Comparison of ENCODE assay signal across 1 cellular context in genomic region chrX:40440841-40441240, GRCh38.
TF ChIP-seq lines count a peak whose summit lies in the region.

No MANE protein-coding gene starts in this region.

TF ChIP-seq in GM23338, 12 proteins besides CTCF, POLR2A, EP300 and RAD21 (continued from another document):
- TF ChIP-seq, protein P1, sequence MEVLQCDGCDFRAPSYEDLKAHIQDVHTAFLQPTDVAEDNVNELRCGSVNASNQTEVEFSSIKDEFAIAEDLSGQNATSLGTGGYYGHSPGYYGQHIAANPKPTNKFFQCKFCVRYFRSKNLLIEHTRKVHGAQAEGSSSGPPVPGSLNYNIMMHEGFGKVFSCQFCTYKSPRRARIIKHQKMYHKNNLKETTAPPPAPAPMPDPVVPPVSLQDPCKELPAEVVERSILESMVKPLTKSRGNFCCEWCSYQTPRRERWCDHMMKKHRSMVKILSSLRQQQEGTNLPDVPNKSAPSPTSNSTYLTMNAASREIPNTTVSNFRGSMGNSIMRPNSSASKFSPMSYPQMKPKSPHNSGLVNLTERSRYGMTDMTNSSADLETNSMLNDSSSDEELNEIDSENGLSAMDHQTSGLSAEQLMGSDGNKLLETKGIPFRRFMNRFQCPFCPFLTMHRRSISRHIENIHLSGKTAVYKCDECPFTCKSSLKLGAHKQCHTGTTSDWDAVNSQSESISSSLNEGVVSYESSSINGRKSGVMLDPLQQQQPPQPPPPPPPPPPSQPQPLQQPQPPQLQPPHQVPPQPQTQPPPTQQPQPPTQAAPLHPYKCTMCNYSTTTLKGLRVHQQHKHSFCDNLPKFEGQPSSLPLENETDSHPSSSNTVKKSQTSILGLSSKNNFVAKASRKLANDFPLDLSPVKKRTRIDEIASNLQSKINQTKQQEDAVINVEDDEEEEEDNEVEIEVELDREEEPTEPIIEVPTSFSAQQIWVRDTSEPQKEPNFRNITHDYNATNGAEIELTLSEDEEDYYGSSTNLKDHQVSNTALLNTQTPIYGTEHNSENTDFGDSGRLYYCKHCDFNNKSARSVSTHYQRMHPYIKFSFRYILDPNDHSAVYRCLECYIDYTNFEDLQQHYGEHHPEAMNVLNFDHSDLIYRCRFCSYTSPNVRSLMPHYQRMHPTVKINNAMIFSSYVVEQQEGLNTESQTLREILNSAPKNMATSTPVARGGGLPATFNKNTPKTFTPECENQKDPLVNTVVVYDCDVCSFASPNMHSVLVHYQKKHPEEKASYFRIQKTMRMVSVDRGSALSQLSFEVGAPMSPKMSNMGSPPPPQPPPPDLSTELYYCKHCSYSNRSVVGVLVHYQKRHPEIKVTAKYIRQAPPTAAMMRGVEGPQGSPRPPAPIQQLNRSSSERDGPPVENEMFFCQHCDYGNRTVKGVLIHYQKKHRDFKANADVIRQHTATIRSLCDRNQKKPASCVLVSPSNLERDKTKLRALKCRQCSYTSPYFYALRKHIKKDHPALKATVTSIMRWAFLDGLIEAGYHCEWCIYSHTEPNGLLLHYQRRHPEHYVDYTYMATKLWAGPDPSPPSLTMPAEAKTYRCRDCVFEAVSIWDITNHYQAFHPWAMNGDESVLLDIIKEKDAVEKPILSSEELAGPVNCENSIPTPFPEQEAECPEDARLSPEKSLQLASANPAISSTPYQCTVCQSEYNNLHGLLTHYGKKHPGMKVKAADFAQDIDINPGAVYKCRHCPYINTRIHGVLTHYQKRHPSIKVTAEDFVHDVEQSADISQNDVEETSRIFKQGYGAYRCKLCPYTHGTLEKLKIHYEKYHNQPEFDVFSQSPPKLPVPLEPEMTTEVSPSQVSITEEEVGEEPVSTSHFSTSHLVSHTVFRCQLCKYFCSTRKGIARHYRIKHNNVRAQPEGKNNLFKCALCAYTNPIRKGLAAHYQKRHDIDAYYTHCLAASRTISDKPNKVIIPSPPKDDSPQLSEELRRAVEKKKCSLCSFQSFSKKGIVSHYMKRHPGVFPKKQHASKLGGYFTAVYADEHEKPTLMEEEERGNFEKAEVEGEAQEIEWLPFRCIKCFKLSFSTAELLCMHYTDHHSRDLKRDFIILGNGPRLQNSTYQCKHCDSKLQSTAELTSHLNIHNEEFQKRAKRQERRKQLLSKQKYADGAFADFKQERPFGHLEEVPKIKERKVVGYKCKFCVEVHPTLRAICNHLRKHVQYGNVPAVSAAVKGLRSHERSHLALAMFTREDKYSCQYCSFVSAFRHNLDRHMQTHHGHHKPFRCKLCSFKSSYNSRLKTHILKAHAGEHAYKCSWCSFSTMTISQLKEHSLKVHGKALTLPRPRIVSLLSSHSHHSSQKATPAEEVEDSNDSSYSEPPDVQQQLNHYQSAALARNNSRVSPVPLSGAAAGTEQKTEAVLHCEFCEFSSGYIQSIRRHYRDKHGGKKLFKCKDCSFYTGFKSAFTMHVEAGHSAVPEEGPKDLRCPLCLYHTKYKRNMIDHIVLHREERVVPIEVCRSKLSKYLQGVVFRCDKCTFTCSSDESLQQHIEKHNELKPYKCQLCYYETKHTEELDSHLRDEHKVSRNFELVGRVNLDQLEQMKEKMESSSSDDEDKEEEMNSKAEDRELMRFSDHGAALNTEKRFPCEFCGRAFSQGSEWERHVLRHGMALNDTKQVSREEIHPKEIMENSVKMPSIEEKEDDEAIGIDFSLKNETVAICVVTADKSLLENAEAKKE (CRISPR knock-in tag; IDR thresholded peaks at IDR 0.05), result no peak
